In the genomic region with DNA sequence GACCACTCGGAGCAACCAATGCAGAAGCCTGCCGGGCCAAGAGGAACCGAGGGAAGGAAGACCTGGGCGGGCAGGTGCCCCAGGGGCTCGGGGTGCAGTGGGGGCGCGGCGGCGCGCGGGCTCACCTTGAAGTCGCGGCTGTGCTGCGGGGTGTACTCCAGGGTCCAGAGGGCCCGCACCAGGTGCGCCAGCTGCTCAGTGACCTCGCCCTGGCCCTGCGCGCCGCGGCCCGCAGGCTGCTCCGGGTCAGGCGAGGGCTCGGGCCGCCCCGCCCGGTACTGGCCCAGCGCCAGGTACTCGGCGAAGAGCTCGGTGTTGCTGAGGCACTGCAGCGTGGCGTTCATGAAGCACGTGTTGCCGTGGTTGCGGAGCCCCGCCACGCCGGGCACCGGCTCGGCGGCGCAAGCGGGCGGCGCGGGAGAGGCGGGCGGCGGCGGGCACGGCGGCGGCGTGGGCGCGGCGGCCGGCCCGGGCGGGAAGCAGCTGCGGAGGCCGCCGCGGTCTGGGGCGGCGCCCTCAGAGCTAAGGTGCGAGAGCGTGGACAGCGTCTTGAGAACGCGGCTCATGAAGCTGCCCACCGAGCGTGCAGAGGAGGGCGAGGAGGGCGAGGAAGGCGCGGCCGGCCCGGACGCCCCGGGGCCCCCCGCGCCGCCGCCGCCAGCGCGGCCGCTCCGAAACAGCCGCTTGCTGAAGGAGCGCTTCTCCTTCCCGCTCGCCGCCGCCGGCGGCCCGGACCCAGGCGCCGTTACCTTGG, we compare ENCODE assay signal across 8 cellular contexts.
DNase-seq lines count a peak whose midpoint lies in the region; ATAC-seq and TF ChIP-seq lines count a peak whose summit lies in the region.

No MANE protein-coding gene starts in this region.

- no peak for TF ChIP-seq RAD21 in Ishikawa (IDR thresholded peaks at IDR 0.05; ENCODE audit: low read depth)

- DNase-seq in EH (ENCODE audit: low read depth) (peak; percentile 51), UCSD-AML1 (lab: John Stamatoyannopoulos, UW; ENCODE audit: unreplicated experiment) (peak; percentile 35), T47D (ENCODE audit: low read depth in 1 of 2, low spot score in 1 of 2) (peak; percentile 38 to 75), iris pigment epithelial cell (ENCODE audit: low read depth) (peak; percentile 53), globus pallidus (ENCODE audit: low spot score) (no peak)
- DNase-seq in stimulated activated CD4-positive, alpha-beta T cell treated with anti-CD3 and anti-CD28 coated beads, Interleukin-12 subunit alpha, Interleukin-12 subunit beta, amount 100 ng/mL, for 4 hours = peak; percentile 51

- in situ Hi-C loops in T47D (cut with HindIII; ENCODE audit: low pct_unique_long_range_greater_than_20kb, low sequenced_read_pairs) = no loop called here

- TF ChIP-seq EP300 in Ishikawa (IDR thresholded peaks at IDR 0.05; ENCODE audit: borderline replicate concordance) = no peak

- ATAC-seq in GM21717 (IDR thresholded peaks at IDR 0.05; ENCODE audit: unreplicated experiment) = peak; percentile 33

TF ChIP-seq in Ishikawa, 13 proteins besides CTCF, POLR2A, EP300 and RAD21:
- TF ChIP-seq EGR1 (IDR thresholded peaks at IDR 0.05) (no peak), NFIC (IDR thresholded peaks at IDR 0.05) (peak; percentile 82), CEBPB (IDR thresholded peaks at IDR 0.05) (no peak), ZBTB7A (IDR thresholded peaks at IDR 0.05; ENCODE audit: low read depth) (no peak)
- TF ChIP-seq, protein P1, sequence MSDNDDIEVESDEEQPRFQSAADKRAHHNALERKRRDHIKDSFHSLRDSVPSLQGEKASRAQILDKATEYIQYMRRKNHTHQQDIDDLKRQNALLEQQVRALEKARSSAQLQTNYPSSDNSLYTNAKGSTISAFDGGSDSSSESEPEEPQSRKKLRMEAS (IDR thresholded peaks at IDR 0.05) = peak; percentile 84
- TF ChIP-seq, protein P2, sequence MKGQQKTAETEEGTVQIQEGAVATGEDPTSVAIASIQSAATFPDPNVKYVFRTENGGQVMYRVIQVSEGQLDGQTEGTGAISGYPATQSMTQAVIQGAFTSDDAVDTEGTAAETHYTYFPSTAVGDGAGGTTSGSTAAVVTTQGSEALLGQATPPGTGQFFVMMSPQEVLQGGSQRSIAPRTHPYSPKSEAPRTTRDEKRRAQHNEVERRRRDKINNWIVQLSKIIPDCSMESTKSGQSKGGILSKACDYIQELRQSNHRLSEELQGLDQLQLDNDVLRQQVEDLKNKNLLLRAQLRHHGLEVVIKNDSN (IDR thresholded peaks at IDR 0.05) = peak; percentile 44; the same call in 1 of the 2 replicates
